Comparison of ENCODE assay signal across 31 cellular contexts in genomic region chr10:98202378-98202777, GRCh38.
"Had no signal": no experiment of that assay in that cellular context is flagged by ENCODE, and none has a peak within 500 bp of the region (broad histone marks: within the 10 kb centered on the region; RNA-seq: fewer than 3 reads in every experiment).

No MANE protein-coding gene starts in this region.

- H3K36me3 ChIP-seq: ascending aorta, cardiac muscle cell had no signal

- H3K9me3 ChIP-seq: ascending aorta had no signal

- H3K27ac ChIP-seq: ascending aorta, cardiac muscle cell, VCaP had no signal

- DNase-seq: activated B cell treated with CpG ODN at 0.5 μM for 24 hours; activated CD4-positive, alpha-beta memory T cell treated with anti-CD3 and anti-CD28 coated beads, Interleukin-2, amount 10 ng/mL, durations not matched to agents 7 days and 5 days; activated CD4-positive, alpha-beta T cell treated with anti-CD3 and anti-CD28 coated beads for 1 hour; activated CD4-positive, alpha-beta T cell treated with anti-CD3 and anti-CD28 coated beads for 36 hours; activated CD4-positive, alpha-beta T cell treated with anti-CD3 and anti-CD28 coated beads for 48 hours; activated CD4-positive, alpha-beta T cell treated with anti-CD3 and anti-CD28 coated beads, Interleukin-2, amount 10 ng/mL, durations not matched to agents 7 days and 5 days; activated CD4-positive, alpha-beta T cell treated with anti-CD3 and anti-CD28 coated beads, Interleukin-2, amount 50 U/mL, for 48 hours; activated CD8-positive, alpha-beta memory T cell treated with anti-CD3 and anti-CD28 coated beads for 24 hours; activated CD8-positive, alpha-beta memory T cell treated with anti-CD3 and anti-CD28 coated beads, Interleukin-2, amount 10 ng/mL, durations not matched to agents 7 days and 5 days; activated CD8-positive, alpha-beta memory T cell treated with anti-CD3 and anti-CD28 coated beads, Interleukin-2, amount 50 U/mL, for 48 hours; activated CD8-positive, alpha-beta T cell treated with anti-CD3 and anti-CD28 coated beads, Interleukin-2, amount 10 ng/mL, durations not matched to agents 7 days and 5 days; activated effector memory CD4-positive, alpha-beta T cell treated with Interleukin-2 at 50 U/mL for 16 hours; activated gamma-delta T cell; activated naive CD4-positive, alpha-beta T cell treated with anti-CD3 and anti-CD28 coated beads, Interleukin-2, amount 10 ng/mL, durations not matched to agents 7 days and 5 days; activated naive CD4-positive, alpha-beta T cell treated with Interleukin-2 at 50 U/mL for 16 hours; activated naive CD8-positive, alpha-beta T cell treated with anti-CD3 and anti-CD28 coated beads, Interleukin-2, amount 10 ng/mL, durations not matched to agents 7 days and 5 days; activated naive CD8-positive, alpha-beta T cell treated with anti-CD3 and anti-CD28 coated beads, Interleukin-2, amount 50 U/mL, for 24 hours; activated T-cell treated with anti-CD3 and anti-CD28 coated beads, Interleukin-2, amount 50 U/mL, for 24 hours; activated T-cell treated with anti-CD3 and anti-CD28 coated beads, Interleukin-2, amount 50 U/mL, for 48 hours; amygdala; anterior cingulate cortex; caudate nucleus; cerebellar nuclear complex; T-helper 1 cell; T-helper 2 cell; T-helper 9 cell had no signal

- H3K4me1 ChIP-seq: ascending aorta had no signal

- FAIRE-seq: bronchial epithelial cell, TTC549 had no signal

- H3K4me3 ChIP-seq: ascending aorta, cardiac muscle cell had no signal
